Comparison of ENCODE assay signal across 11 cellular contexts in the genomic region with DNA sequence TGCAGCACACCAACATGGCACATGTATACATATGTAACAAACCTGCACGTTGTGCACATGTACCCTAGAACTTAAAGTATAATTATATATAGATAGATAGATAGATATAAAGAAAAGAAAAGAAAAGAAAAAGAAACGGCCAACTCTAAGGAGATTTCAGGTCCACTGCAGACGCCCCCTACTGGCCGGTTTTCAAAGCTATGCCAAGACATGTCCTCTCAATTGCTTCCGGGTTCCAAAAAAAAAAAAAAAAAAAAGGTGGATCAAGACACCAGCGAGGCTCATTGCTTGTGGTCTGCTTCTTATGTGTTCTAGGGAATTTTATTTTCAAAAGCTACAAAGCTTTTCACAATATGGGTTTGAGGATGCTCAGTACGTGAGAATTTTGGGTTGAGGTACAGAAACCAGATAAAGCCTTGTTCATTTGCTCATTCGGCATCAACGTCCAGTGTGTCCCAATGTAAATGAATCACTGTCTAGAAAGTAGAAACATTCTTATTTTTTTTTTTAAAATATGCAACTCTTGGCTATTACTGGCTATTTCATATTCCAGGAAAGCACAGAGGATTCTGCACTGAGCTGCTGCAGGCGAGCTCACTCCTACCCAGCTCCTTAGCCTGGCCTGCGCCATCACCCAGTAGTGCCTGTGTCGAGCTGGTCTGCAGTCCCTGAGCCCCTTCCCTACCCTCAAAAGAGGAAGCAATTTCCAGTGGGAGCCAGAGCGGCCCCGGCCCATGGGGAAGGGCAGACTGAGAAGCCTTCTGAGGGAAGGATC.
A peak's percentile ranks its signal among the peaks of the same experiment; 100 is the strongest.
DNase-seq lines count a peak whose midpoint lies in the region; ATAC-seq, FAIRE-seq and TF ChIP-seq lines count a peak whose summit lies in the region.
"Had no signal": no experiment of that assay in that cellular context is flagged by ENCODE, and none has a peak within 500 bp of the region (broad histone marks: within the 10 kb centered on the region; RNA-seq: fewer than 3 reads in every experiment).

No MANE protein-coding gene starts in this region.

- intact Hi-C loops in Panc1 (cut with micrococcal nuclease; ENCODE audit: unreplicated experiment) = no loop called here
- intact Hi-C loops in gastrocnemius medialis (cut with DNase I; ENCODE audit: low total_unique reads) = no loop called here
- intact Hi-C loops in stomach (cut with DNase I; ENCODE audit: low total_unique reads) = no loop called here

- CTCF ChIA-PET in AG04449 (lab: Yijun Ruan, JAX) (interaction anchor here (1.9 kb wide), 1 partner anchor 9 kb away, joined by 7 read pairs; no protein-coding TSS in a partner anchor), Panc1 (lab: Charles Lee) (interaction anchor here (0.7 kb wide), 2 partner anchors 15 to 642 kb away, joined by 3 read pairs; no protein-coding TSS in a partner anchor)

- FAIRE-seq in GM12892 (lab: Jason Lieb, UNC) = no peak
- FAIRE-seq: keratinocyte had no signal

- no peak overlapping the region for H3K27ac ChIP-seq in Panc1 (ENCODE audit: low read length)
- H3K27ac ChIP-seq in gastrocnemius medialis = no peak overlapping the region
- H3K27ac ChIP-seq in stomach = no peak overlapping the region

- in situ Hi-C loops in GM13977 (cut with MboI; ENCODE audit: low pct_unique_long_range_greater_than_20kb, low sequenced_read_pairs, unreplicated experiment) = no loop called here
- in situ Hi-C loops in Panc1 (cut with HindIII; ENCODE audit: low pct_unique_long_range_greater_than_20kb, low sequenced_read_pairs) = no loop called here
- in situ Hi-C loops in gastrocnemius medialis (cut with MboI; ENCODE audit: low sequenced_read_pairs in 4 of 4) = no loop called here

- no peak overlapping the region for H3K4me3 ChIP-seq in AG04449 (ENCODE audit: low read depth, low read length)
- H3K4me3 ChIP-seq in Panc1 (ENCODE audit: low read depth in 2 of 2, low read length in 2 of 2) = no peak overlapping the region
- no peak overlapping the region for H3K4me3 ChIP-seq in fibroblast of the aortic adventitia (ENCODE audit: low read depth, low read length)
- H3K4me3 ChIP-seq in gastrocnemius medialis = no peak overlapping the region
- H3K4me3 ChIP-seq in stomach = no peak overlapping the region
- H3K4me3 ChIP-seq: HAP-1 had no signal

- TF ChIP-seq POLR2A in gastrocnemius medialis (IDR thresholded peaks at IDR 0.05) (no peak), stomach (IDR thresholded peaks at IDR 0.05) (no peak), GM12892 (IDR thresholded peaks at IDR 0.05; ENCODE audit: low read depth, low read length) (no peak)

- TF ChIP-seq CTCF in AG04449 (IDR thresholded peaks at IDR 0.05; ENCODE audit: insufficient read depth, low read length, missing control alignments) = peak; percentile 12
- peak; percentile 37 for TF ChIP-seq CTCF in GM13977 (IDR thresholded peaks at IDR 0.05; ENCODE audit: extremely low read depth, insufficient read depth, missing control alignments)
- peak; percentile 73 for TF ChIP-seq CTCF in Panc1 (IDR thresholded peaks at IDR 0.05)
- peak; percentile 46 for TF ChIP-seq CTCF in fibroblast of the aortic adventitia (IDR thresholded peaks at IDR 0.05; ENCODE audit: insufficient read depth, low read length)
- TF ChIP-seq CTCF in gastrocnemius medialis (IDR thresholded peaks at IDR 0.05 in 4 of 5, conservative IDR thresholded peaks at IDR 0.05 in 1 of 5) = no peak
- no peak for TF ChIP-seq CTCF in stomach (IDR thresholded peaks at IDR 0.05)

- H3K27me3 ChIP-seq in Panc1 (ENCODE audit: control insufficient read depth, insufficient read depth, low read length) = no peaks in the 10 kb centered on the region
- H3K27me3 ChIP-seq in gastrocnemius medialis = no peaks in the 10 kb centered on the region
- no peaks in the 10 kb centered on the region for H3K27me3 ChIP-seq in stomach

- 77 to 82% (median 78%) methylated on average over 12 to 14 of the region's 14 CpGs for WGBS in stomach, 5 donors

- POLR2A ChIA-PET in AG04449 (lab: Yijun Ruan, JAX) = no interaction called here
- POLR2A ChIA-PET in Panc1 (lab: Charles Lee) = interaction anchor here (0.7 kb wide), 1 partner anchor 819 kb away, joined by 3 read pairs; no protein-coding TSS in a partner anchor

- H3K4me1 ChIP-seq in Panc1 (ENCODE audit: control insufficient read depth, insufficient read depth, low read length) = no peaks in the 10 kb centered on the region
- no peaks in the 10 kb centered on the region for H3K4me1 ChIP-seq in gastrocnemius medialis
- H3K4me1 ChIP-seq in stomach = no peaks in the 10 kb centered on the region
- H3K4me1 ChIP-seq: HAP-1 had no signal

- TF ChIP-seq EP300 in stomach (IDR thresholded peaks at IDR 0.05) = no peak

- ATAC-seq in Panc1 = no peak
- ATAC-seq in gastrocnemius medialis = no peak

- no TSS peak for BruUV-seq in Panc1 (replicated peaks; lab: Mats Ljungman, UMichigan)

- no peak for DNase-seq in AG04449 (ENCODE audit: low read depth, low spot score)
- no peak for DNase-seq in GM13977 (ENCODE audit: low spot score)
- no peak for DNase-seq in Panc1 (ENCODE audit: low read depth, low spot score)
- DNase-seq in fibroblast of the aortic adventitia (ENCODE audit: low read depth) = peak; percentile 74
- DNase-seq in gastrocnemius medialis = no peak
- DNase-seq in stomach = no peak
- DNase-seq in NCI-H226 = no peak
- DNase-seq in GM12892 (ENCODE audit: insufficient read length) = no peak
- DNase-seq: retina had no signal

- H3K9me3 ChIP-seq in Panc1 (ENCODE audit: control insufficient read depth, insufficient read depth, low read depth, low read length) = no peaks in the 10 kb centered on the region
- no peaks in the 10 kb centered on the region for H3K9me3 ChIP-seq in gastrocnemius medialis
- H3K9me3 ChIP-seq in stomach = no peaks in the 10 kb centered on the region
- H3K9me3 ChIP-seq: HAP-1 had no signal

- H3K36me3 ChIP-seq in Panc1 (ENCODE audit: control insufficient read depth, insufficient read depth, low read length) = no peaks in the 10 kb centered on the region
- no peaks in the 10 kb centered on the region for H3K36me3 ChIP-seq in gastrocnemius medialis
- H3K36me3 ChIP-seq in stomach = no peaks in the 10 kb centered on the region
- H3K36me3 ChIP-seq: HAP-1 had no signal

Comparison
In these comparisons a context has a peak if more than half of its experiments do, and no peak if none do; other contexts are left out.
1. CTCF ChIP-seq: peak in AG04449 (single experiment), GM13977 (single experiment), Panc1 (single experiment) and fibroblast of the aortic adventitia (single experiment); none in gastrocnemius medialis (0 of 5) and stomach (0 of 7).